8 cellular contexts compared by ENCODE assay signal in the genomic region with DNA sequence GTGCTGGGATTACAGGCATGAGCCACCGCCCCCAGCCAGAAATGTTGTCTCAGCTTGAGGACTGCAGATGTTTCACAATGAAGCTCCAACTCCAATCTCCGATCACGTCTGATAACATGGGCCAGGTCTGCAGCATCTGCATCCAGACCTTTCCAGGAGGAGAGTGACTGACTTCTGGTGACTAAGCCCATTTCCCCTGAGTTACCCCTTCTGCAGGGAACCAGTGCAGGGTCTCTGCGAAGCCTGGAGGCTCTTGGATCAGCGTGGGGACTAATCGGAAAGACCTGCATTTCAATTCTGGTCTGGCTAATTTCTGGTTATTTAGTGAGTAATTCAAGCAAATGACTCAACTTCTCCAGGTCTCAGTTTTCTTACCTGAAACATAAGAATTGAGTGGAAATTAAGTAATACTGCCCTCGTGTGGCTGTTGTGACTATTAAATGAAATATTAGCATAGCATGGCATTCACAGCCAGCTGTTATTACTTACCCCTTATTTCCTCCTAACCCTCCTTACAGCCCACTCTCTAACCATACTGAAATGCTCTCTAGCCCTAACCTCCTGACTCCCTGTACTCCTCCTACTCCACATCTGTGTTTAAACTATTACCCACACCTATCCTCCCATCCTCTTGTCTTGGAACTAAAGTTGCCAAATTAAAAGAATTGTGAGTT. TPM values are rescaled to one million over a fixed set of nuclear protein-coding genes. Genes with fewer than 3 reads are reported as not detected.
DNase-seq lines count a peak whose midpoint lies in the region; ATAC-seq, FAIRE-seq and TF ChIP-seq lines count a peak whose summit lies in the region.

No MANE protein-coding gene starts in this region.

- H3K27ac ChIP-seq in A549: peak overlapping the region; percentile 18 to 45; a peak in 4 of 6 replicates
- H3K27ac ChIP-seq in angular gyrus (ENCODE audit: low read depth, low read length): peak overlapping the region; percentile 24

- H3K9me3 Mint-ChIP-seq in immature natural killer cell: no peaks in the 10 kb centered on the region

- no peaks in the 10 kb centered on the region for H3K36me3 Mint-ChIP-seq in immature natural killer cell

- peak overlapping the region; percentile 55 to 87 (median 78) for H3K27ac Mint-ChIP-seq in immature natural killer cell

- TF ChIP-seq EP300 in A549 (IDR thresholded peaks at IDR 0.05): no peak

- 26% methylated on average over 7 of the region's 7 CpGs for WGBS in A549 (ENCODE audit: missing lambda C conversion rate)

- no peak overlapping the region for H3K4me3 ChIP-seq in A549
- H3K4me3 ChIP-seq in Jurkat, Clone E6-1 (ENCODE audit: low read length): peak overlapping the region; percentile 29; the same call in 1 of the 2 replicates

- peaks cover 39% of the 10 kb centered on the region for H3K4me1 ChIP-seq in A549

- FAIRE-seq in A549 (lab: Jason Lieb, UNC): no peak

- H3K4me3 Mint-ChIP-seq in immature natural killer cell: peak overlapping the region; percentile 44 to 75 (median 65)

- TF ChIP-seq CTCF in A549 (IDR thresholded peaks at IDR 0.05) (peak; percentile 78), GM12873 (IDR thresholded peaks at IDR 0.05; ENCODE audit: insufficient read depth, low read depth, low read length, missing control alignments) (peak; percentile 57)

- CTCF ChIA-PET in A549 (lab: Yijun Ruan, JAX): interaction anchor here (0.7 to 13.0 kb wide), 27 partner anchors 8 to 322 kb away, joined by 3 to 97 read pairs (median 5); partner anchors contain the start of genes NDFIP1, PCDH1 and RNF14

- no peaks in the 10 kb centered on the region for H3K9me3 ChIP-seq in A549

- peaks cover 66 to 82% of the 10 kb centered on the region in 2 donors for H3K4me1 Mint-ChIP-seq in immature natural killer cell

- DNase-seq in A549 (ENCODE audit: low read depth in 1 of 2, low spot score in 1 of 2) (peak; percentile 62 to 63), SW 1271 (lab: John Stamatoyannopoulos, UW) (peak; percentile 58 to 78), immature natural killer cell (peak; percentile 48 to 56 (median 48))
- DNase-seq in Jurkat, Clone E6-1 (ENCODE audit: low read depth, low spot score): peak; percentile 74
- peak; percentile 65 for DNase-seq in stimulated activated CD4-positive, alpha-beta T cell treated with anti-CD3 and anti-CD28 coated beads, Interleukin-1b, Interleukin-23, amount 100 ng/mL, for 48 hours

- peak; percentile 37 to 39; a peak in 4 of 5 replicates for TF ChIP-seq RAD21 in A549 (conservative IDR thresholded peaks at IDR 0.05 in 1 of 2, IDR thresholded peaks at IDR 0.05 in 1 of 2)

- H3K27me3 Mint-ChIP-seq in immature natural killer cell (ENCODE audit: low read depth in 3 of 3): peaks cover 7 to 10% (median 8%) of the 10 kb centered on the region in 3 donors

- TF ChIP-seq POLR2A in A549 (IDR thresholded peaks at IDR 0.05; ENCODE audit: low read length): no peak

- H3K4me2 ChIP-seq in A549: peak overlapping the region; percentile 22

- ATAC-seq in A549 (peak; percentile 44 to 64; a peak in 5 of 6 replicates), HG02610 (IDR thresholded peaks at IDR 0.05; ENCODE audit: unreplicated experiment) (no peak)

- POLR2A ChIA-PET in A549 (lab: Yijun Ruan, JAX): interaction anchor here (0.6 to 4.9 kb wide), 2 partner anchors 46 to 855 kb away, joined by 3 to 19 read pairs; partner anchors contain the start of gene RNF14

TF ChIP-seq in A549, 52 proteins besides CTCF, POLR2A, EP300 and RAD21:
- no peak for TF ChIP-seq POLR2AphosphoS2 (conservative IDR thresholded peaks at IDR 0.05; ENCODE audit: low read length)
- peak; percentile 62 for TF ChIP-seq SMC3 (IDR thresholded peaks at IDR 0.05)
- peak; percentile 19; the same call in 1 of the 2 replicates for TF ChIP-seq FOSL2 (IDR thresholded peaks at IDR 0.05)
- TF ChIP-seq FOSL2 (CRISPR knock-in tag; IDR thresholded peaks at IDR 0.05): peak; percentile 66

RNA-seq across cellular contexts. Expression of gene GNPDA1, which starts 2.2 kb away (rescaled TPM):
- polyA plus RNA-seq in A549 (2011; rRNA removed) (17.1 and 31.0 TPM in 2 replicates), A549 (2017; fragmentation: RNase III; extraction: RNeasy Plus Mini Kit Qiagen cat#74134 plus additional on column Dnase treatment) (43.5 to 53.2 TPM (median 44.5 TPM) in 3 replicates), immature natural killer cell (10 to 100 TPM; 17.5 to 35.9 (median 28.4) TPM)
- 19.4 and 19.9 TPM in 2 replicates for polyA plus RNA-seq in A549 (2012; cell fraction: cytosol; rRNA removed)
- 12.7 and 13.2 TPM in 2 replicates for polyA plus RNA-seq in A549 (2012; cell fraction: nucleus; rRNA removed)
- 17.0 and 22.1 TPM in 2 replicates for polyA minus RNA-seq in A549 (2011; rRNA and poly(A)+ RNA removed)
- 48.8 TPM for polyA plus RNA-seq in Jurkat, Clone E6-1 (2012; ENCODE audit: insufficient read depth, insufficient read length)

RNA-seq across cellular contexts. Expression of gene RNF14, which starts 46.1 kb away (rescaled TPM):
- polyA plus RNA-seq in A549 (2011; rRNA removed) (47.4 and 57.5 TPM in 2 replicates), A549 (2017; fragmentation: RNase III; extraction: RNeasy Plus Mini Kit Qiagen cat#74134 plus additional on column Dnase treatment) (39.7 to 43.2 TPM (median 41.2 TPM) in 3 replicates), immature natural killer cell (10 to 100 TPM; 58.9 to 86.6 (median 70.9) TPM)
- polyA plus RNA-seq in A549 (2012; cell fraction: cytosol; rRNA removed): 18.3 and 21.6 TPM in 2 replicates
- polyA plus RNA-seq in A549 (2012; cell fraction: nucleus; rRNA removed): 9.3 and 13.4 TPM in 2 replicates
- polyA minus RNA-seq in A549 (2011; rRNA and poly(A)+ RNA removed): 35.6 and 40.5 TPM in 2 replicates
- 48.7 TPM for polyA plus RNA-seq in Jurkat, Clone E6-1 (2012; ENCODE audit: insufficient read depth, insufficient read length)

RNA-seq across cellular contexts. Expression of gene PCDH12, which starts 57.0 kb away (rescaled TPM):
- polyA plus RNA-seq in A549 (2011; rRNA removed): not detected in 2 replicates
- polyA plus RNA-seq in A549 (2012; cell fraction: cytosol; rRNA removed): not detected in 2 replicates
- not detected in 2 replicates for polyA plus RNA-seq in A549 (2012; cell fraction: nucleus; rRNA removed)
- not detected in 3 replicates for polyA plus RNA-seq in A549 (2017; fragmentation: RNase III; extraction: RNeasy Plus Mini Kit Qiagen cat#74134 plus additional on column Dnase treatment)
- not detected in 2 replicates for polyA minus RNA-seq in A549 (2011; rRNA and poly(A)+ RNA removed)
- polyA plus RNA-seq in Jurkat, Clone E6-1 (2012; ENCODE audit: insufficient read depth, insufficient read length): 0.26 TPM
- polyA plus RNA-seq in immature natural killer cell: under 1 TPM in 2 of 3 donors, not detected in 1; 0.17 to 0.18 TPM
